Comparison of ENCODE assay signal across 30 cellular contexts in the genomic region with DNA sequence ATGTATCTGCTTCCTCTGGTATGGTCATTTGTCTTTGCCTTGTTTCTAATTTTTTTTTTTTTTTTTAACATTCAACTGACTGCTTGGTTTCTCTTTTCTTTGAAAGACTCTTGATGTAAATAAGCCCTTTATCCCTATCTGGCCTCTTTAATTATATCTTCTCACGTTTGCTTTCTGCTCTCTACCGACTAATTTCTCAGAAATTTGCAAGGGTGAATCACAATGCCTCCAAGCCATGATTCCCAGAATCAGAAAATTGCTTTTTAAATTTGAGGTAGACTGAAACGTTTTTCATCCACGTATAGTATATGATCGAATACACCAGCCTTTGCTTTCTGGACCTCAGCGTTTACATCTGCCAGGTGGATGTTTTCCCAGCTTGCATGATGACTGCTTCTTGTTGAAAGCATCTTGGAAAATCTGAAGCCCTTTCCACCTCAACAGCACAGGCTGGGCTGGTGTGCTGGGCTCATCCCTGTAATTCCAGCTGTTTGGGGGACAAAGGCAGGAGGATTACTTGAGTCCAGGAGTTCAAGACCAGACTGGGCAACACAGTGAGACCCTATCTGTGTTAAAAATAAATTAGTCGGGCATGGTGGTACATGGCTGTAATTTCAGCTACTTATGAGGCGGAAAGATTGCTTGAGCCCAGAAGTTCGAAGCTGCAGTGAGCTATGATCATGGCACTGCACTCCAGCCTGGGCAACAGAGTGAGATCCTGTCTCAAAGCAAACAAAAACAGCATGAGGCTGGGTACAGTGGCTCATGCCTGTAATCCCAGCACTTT.
"Had no signal": no experiment of that assay in that cellular context is flagged by ENCODE, and none has a peak within 500 bp of the region (broad histone marks: within the 10 kb centered on the region; RNA-seq: fewer than 3 reads in every experiment).

No MANE protein-coding gene starts in this region.

- DNase-seq: activated CD4-positive, alpha-beta T cell treated with anti-CD3 and anti-CD28 coated beads for 48 hours; activated CD4-positive, alpha-beta T cell treated with anti-CD3 and anti-CD28 coated beads, Interleukin-2, amount 50 U/mL, for 48 hours; activated CD8-positive, alpha-beta memory T cell treated with anti-CD3 and anti-CD28 coated beads for 24 hours; activated CD8-positive, alpha-beta memory T cell treated with anti-CD3 and anti-CD28 coated beads, Interleukin-2, amount 50 U/mL, for 4 hours; activated gamma-delta T cell; activated naive CD4-positive, alpha-beta T cell treated with anti-CD3 and anti-CD28 coated beads, Interleukin-2, amount 10 ng/mL, durations not matched to agents 7 days and 5 days; activated naive CD8-positive, alpha-beta T cell treated with anti-CD3 and anti-CD28 coated beads, Interleukin-2, amount 10 ng/mL, durations not matched to agents 7 days and 5 days; activated T-cell treated with anti-CD3 and anti-CD28 coated beads, Interleukin-2, amount 50 U/mL, for 1 hour; brain microvascular endothelial cell; caudate nucleus; left ventricle myocardium inferior; mesendoderm; natural killer cell; stimulated activated CD4-positive, alpha-beta T cell treated with anti-CD3 and anti-CD28 coated beads, Interleukin-15, amount 100 ng/mL, for 24 hours; stimulated activated CD4-positive, alpha-beta T cell treated with anti-CD3 and anti-CD28 coated beads, Interleukin-2, amount 100 ng/mL, for 24 hours; stimulated activated naive B cell treated with anti-CD40 and anti-IgM and Interleukin-4, amounts not matched to agents 10 μg/mL and 1 μg/mL and 100 μg/mL, for 72 hours; stomach; tibial artery; upper lobe of right lung had no signal

- H3K36me3 ChIP-seq: brain microvascular endothelial cell, esophagus muscularis mucosa, left ventricle myocardium inferior, neural progenitor cell, right atrium auricular region, stomach, suprapubic skin, tibial artery, upper lobe of right lung had no signal

- H3K27me3 ChIP-seq: brain microvascular endothelial cell, right atrium auricular region, upper lobe of right lung had no signal

- FAIRE-seq: astrocyte, endothelial cell of umbilical vein, frontal cortex, islet of Langerhans had no signal

- H3K27me3 Mint-ChIP-seq: stimulated activated naive B cell treated with anti-CD40 and anti-IgM and Interleukin-4, amounts not matched to agents 10 μg/mL and 1 μg/mL and 100 μg/mL, for 72 hours had no signal

- ATAC-seq: natural killer cell; stimulated activated naive B cell treated with anti-CD40 and anti-IgM and Interleukin-4, amounts not matched to agents 10 μg/mL and 1 μg/mL and 100 μg/mL, for 72 hours; upper lobe of right lung had no signal

- H3K36me3 Mint-ChIP-seq: activated naive CD4-positive, alpha-beta T cell treated with anti-CD3 and anti-CD28 coated beads, Interleukin-2, amount 10 ng/mL, durations not matched to agents 7 days and 5 days; activated naive CD8-positive, alpha-beta T cell treated with anti-CD3 and anti-CD28 coated beads, Interleukin-2, amount 10 ng/mL, durations not matched to agents 7 days and 5 days; natural killer cell; neural progenitor cell; stimulated activated naive B cell treated with anti-CD40 and anti-IgM and Interleukin-4, amounts not matched to agents 10 μg/mL and 1 μg/mL and 100 μg/mL, for 72 hours had no signal

- H3K4me2 ChIP-seq: neural progenitor cell had no signal

- H3K9me3 ChIP-seq: esophagus muscularis mucosa, left ventricle myocardium inferior, right atrium auricular region, stomach, suprapubic skin, tibial artery, upper lobe of right lung had no signal

- H3K4me3 Mint-ChIP-seq: activated naive CD4-positive, alpha-beta T cell treated with anti-CD3 and anti-CD28 coated beads, Interleukin-2, amount 10 ng/mL, durations not matched to agents 7 days and 5 days; activated naive CD8-positive, alpha-beta T cell treated with anti-CD3 and anti-CD28 coated beads, Interleukin-2, amount 10 ng/mL, durations not matched to agents 7 days and 5 days; natural killer cell; neural progenitor cell; stimulated activated naive B cell treated with anti-CD40 and anti-IgM and Interleukin-4, amounts not matched to agents 10 μg/mL and 1 μg/mL and 100 μg/mL, for 72 hours; T-helper 2 cell treated with Interferon-gamma antibody and Interleukin-4, amounts not matched to agents 5 μg/mL and 100 μg/mL, for 36 hours had no signal

- H2AFZ ChIP-seq: neural progenitor cell had no signal

- H3K4me3 ChIP-seq: esophagus muscularis mucosa, left ventricle myocardium inferior, lung, neural progenitor cell, right atrium auricular region, stomach, suprapubic skin, tibial artery, upper lobe of right lung had no signal

- H3K4me1 ChIP-seq: left ventricle myocardium inferior, neural progenitor cell, tibial artery, upper lobe of right lung had no signal

- H3K9ac ChIP-seq: neural progenitor cell had no signal

- H3K27ac Mint-ChIP-seq: activated naive CD4-positive, alpha-beta T cell treated with anti-CD3 and anti-CD28 coated beads, Interleukin-2, amount 10 ng/mL, durations not matched to agents 7 days and 5 days; activated naive CD8-positive, alpha-beta T cell treated with anti-CD3 and anti-CD28 coated beads, Interleukin-2, amount 10 ng/mL, durations not matched to agents 7 days and 5 days; natural killer cell; neural progenitor cell; stimulated activated naive B cell treated with anti-CD40 and anti-IgM and Interleukin-4, amounts not matched to agents 10 μg/mL and 1 μg/mL and 100 μg/mL, for 72 hours; T-helper 2 cell treated with Interferon-gamma antibody and Interleukin-4, amounts not matched to agents 5 μg/mL and 100 μg/mL, for 36 hours had no signal

- H3K9me3 Mint-ChIP-seq: activated naive CD4-positive, alpha-beta T cell treated with anti-CD3 and anti-CD28 coated beads, Interleukin-2, amount 10 ng/mL, durations not matched to agents 7 days and 5 days; activated naive CD8-positive, alpha-beta T cell treated with anti-CD3 and anti-CD28 coated beads, Interleukin-2, amount 10 ng/mL, durations not matched to agents 7 days and 5 days; natural killer cell; neural progenitor cell; stimulated activated naive B cell treated with anti-CD40 and anti-IgM and Interleukin-4, amounts not matched to agents 10 μg/mL and 1 μg/mL and 100 μg/mL, for 72 hours; T-helper 2 cell treated with Interferon-gamma antibody and Interleukin-4, amounts not matched to agents 5 μg/mL and 100 μg/mL, for 36 hours had no signal

- H3K27ac ChIP-seq: brain microvascular endothelial cell, esophagus muscularis mucosa, left ventricle myocardium inferior, neural progenitor cell, right atrium auricular region, stomach, suprapubic skin, tibial artery, upper lobe of right lung, VCaP had no signal
